Comparison of ENCODE assay signal across 8 cellular contexts in the genomic region with DNA sequence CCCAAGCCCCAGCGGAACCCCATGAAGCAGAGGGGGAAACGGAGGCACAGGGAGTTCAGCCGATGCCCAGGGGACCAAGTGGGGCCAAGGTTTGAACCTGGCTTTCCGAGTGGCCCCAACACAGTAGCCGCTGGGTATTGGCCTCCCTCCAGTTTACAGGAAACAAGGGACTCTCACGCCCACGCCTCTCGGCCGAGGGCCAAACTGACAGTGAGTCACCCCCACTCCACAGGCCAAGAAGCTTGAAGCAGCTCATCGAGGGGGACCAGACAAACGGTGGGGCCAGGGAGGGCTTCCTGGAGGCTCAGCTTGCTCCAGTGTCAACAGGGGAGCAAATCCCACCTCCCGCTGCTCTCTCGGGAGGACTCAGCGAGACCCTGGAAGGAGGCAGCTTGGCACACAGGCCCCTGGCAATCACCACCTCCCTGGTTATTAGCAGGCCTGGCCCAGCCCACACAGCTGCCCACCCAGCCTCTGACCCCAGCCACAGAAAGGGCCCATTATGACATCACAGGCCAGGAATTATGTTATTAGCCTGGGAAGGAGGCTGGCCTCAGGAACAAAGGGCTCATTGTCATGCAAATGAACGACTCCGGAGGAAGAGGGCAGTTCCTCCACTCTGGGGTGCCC. TPM values are rescaled to one million over a fixed set of nuclear protein-coding genes. Genes with fewer than 3 reads are reported as not detected.
DNase-seq lines count a peak whose midpoint lies in the region; ATAC-seq, FAIRE-seq and TF ChIP-seq lines count a peak whose summit lies in the region.

No MANE protein-coding gene starts in this region.

- H3K27ac ChIP-seq in duodenal mucosa (ENCODE audit: low read depth, low read length): peak overlapping the region; percentile 37
- peak overlapping the region; percentile 41 for H3K27ac ChIP-seq in HepG2 (ENCODE audit: extremely low read length, insufficient read depth, low read length)
- H3K27ac ChIP-seq in testis: peak overlapping the region; percentile 82 to 84

- WGBS in HepG2 (ENCODE audit: low lambda C conversion rate): 51% methylated on average over 5 of the region's 16 CpGs
- WGBS in testis, 2 donors: 41 to 42% methylated on average over 14 to 15 of the region's 16 CpGs

- peaks cover 2 to 10% of the 10 kb centered on the region in 2 donors for H3K36me3 ChIP-seq in duodenal mucosa (ENCODE audit: control insufficient read depth in 1 of 2, insufficient read depth in 2 of 2, low read length in 2 of 2)
- no peaks in the 10 kb centered on the region; a peak in 1 of 5 replicates for H3K36me3 ChIP-seq in HepG2 (replicated peaks in 1 of 2; ENCODE audit: control insufficient read depth in 1 of 2, insufficient read depth in 2 of 2, low read length in 2 of 2)
- H3K36me3 ChIP-seq in testis (ENCODE audit: low read depth, missing control alignments): no peaks in the 10 kb centered on the region

- TF ChIP-seq POLR2A in HepG2 (IDR thresholded peaks at IDR 0.05; ENCODE audit: insufficient read depth in 1 of 2, low read depth in 2 of 2, low read length in 2 of 2): no peak
- TF ChIP-seq POLR2A in testis (IDR thresholded peaks at IDR 0.05): no peak

- POLR2A ChIA-PET in HepG2 (lab: Yijun Ruan, JAX): no interaction called here

- in situ Hi-C loops in HepG2 (cut with HindIII; ENCODE audit: extremely low pct_ligation_motif_present, low pct_unique_long_range_greater_than_20kb): no loop called here

- TF ChIP-seq EP300 in HepG2 (IDR thresholded peaks at IDR 0.05; ENCODE audit: low read depth in 2 of 2, low read length in 2 of 2) (no peak), HepG2 (CRISPR knock-in tag; IDR thresholded peaks at IDR 0.05; ENCODE audit: borderline replicate concordance) (no peak)

- H3K27me3 ChIP-seq in duodenal mucosa (ENCODE audit: control insufficient read depth in 1 of 2, insufficient read depth in 2 of 2, low read length in 2 of 2): no peaks in the 10 kb centered on the region
- H3K27me3 ChIP-seq in HepG2 (ENCODE audit: control insufficient read depth in 1 of 2, insufficient read depth in 2 of 2, low read length in 2 of 2): no peaks in the 10 kb centered on the region
- H3K27me3 ChIP-seq in testis: no peaks in the 10 kb centered on the region

- no peak for TF ChIP-seq CTCF in HepG2 (CRISPR knock-in tag; IDR thresholded peaks at IDR 0.05)
- TF ChIP-seq CTCF in testis (IDR thresholded peaks at IDR 0.05): no peak

- H2AFZ ChIP-seq in HepG2 (ENCODE audit: low read length): no peak overlapping the region

- peaks cover 15% of the 10 kb centered on the region for H4K20me1 ChIP-seq in HepG2 (ENCODE audit: insufficient read depth, low read length)

- DNase-seq in DMS79 (lab: John Stamatoyannopoulos, UW) (peak; percentile 66), NCI-H748 (lab: John Stamatoyannopoulos, UW; ENCODE audit: unreplicated experiment) (peak; percentile 85), HepG2 (ENCODE audit: low spot score) (peak; percentile 76), testis (peak; percentile 91)
- DNase-seq in activated naive CD4-positive, alpha-beta T cell (lab: John Stamatoyannopoulos, UW): no peak
- no peak for DNase-seq in stimulated activated CD4-positive, alpha-beta T cell treated with anti-CD3 and anti-CD28 coated beads, Interleukin-1b, Interleukin-23, amount 100 ng/mL, for 48 hours

- no TSS peak for BruUV-seq in HepG2 (replicated peaks; lab: Mats Ljungman, UMichigan)

- H3K9ac ChIP-seq in duodenal mucosa (ENCODE audit: low read depth in 1 of 2, low read length in 2 of 2) (peak overlapping the region in 1 of 2 donors; percentile 22), HepG2 (ENCODE audit: insufficient read depth, low read depth, low read length) (peak overlapping the region; percentile 26; the same call in 1 of the 2 replicates)

- FAIRE-seq in HepG2 (lab: Jason Lieb, UNC): no peak

- CTCF ChIA-PET in HepG2 (lab: Yijun Ruan, JAX; ENCODE audit: low intra/inter-chr PET ratio, low total read pairs): no interaction called here

- H3K9me3 ChIP-seq in duodenal mucosa (ENCODE audit: control insufficient read depth in 1 of 2, low read length in 2 of 2): no peaks in the 10 kb centered on the region
- no peaks in the 10 kb centered on the region for H3K9me3 ChIP-seq in HepG2 (ENCODE audit: low read length)
- no peaks in the 10 kb centered on the region for H3K9me3 ChIP-seq in testis

- H3K79me2 ChIP-seq in HepG2 (ENCODE audit: insufficient read depth, low read length): peaks cover 31% of the 10 kb centered on the region

- no peak for TF ChIP-seq RAD21 in HepG2 (CRISPR knock-in tag; IDR thresholded peaks at IDR 0.05)

- peak overlapping the region; percentile 53 for H3K4me2 ChIP-seq in HepG2 (ENCODE audit: low read depth, low read length)

- no peak overlapping the region for H3K4me3 ChIP-seq in duodenal mucosa (ENCODE audit: low read depth in 1 of 2, low read length in 2 of 2)
- peak overlapping the region in 1 of 3 experiments; percentile 25; a peak in 1 of 6 replicates for H3K4me3 ChIP-seq in HepG2 (replicated peaks in 1 of 3; ENCODE audit: insufficient read depth in 1 of 3, low read depth in 2 of 3, low read length in 3 of 3)
- H3K4me3 ChIP-seq in testis: no peak overlapping the region

- H3K4me1 ChIP-seq in duodenal mucosa (ENCODE audit: control insufficient read depth in 1 of 2, insufficient read depth in 2 of 2, low read length in 2 of 2): peaks cover 55% of the 10 kb centered on the region in 2 donors
- peaks cover 63% of the 10 kb centered on the region for H3K4me1 ChIP-seq in HepG2 (ENCODE audit: insufficient read depth, low read length)
- H3K4me1 ChIP-seq in testis: peaks cover 85% of the 10 kb centered on the region

- no peak; the same call in 2 of the 3 replicates for ATAC-seq in HepG2
- no peak for ATAC-seq in HG03521 (IDR thresholded peaks at IDR 0.05; ENCODE audit: unreplicated experiment)

- intact Hi-C loops in HepG2 (cut with micrococcal nuclease; ENCODE audit: unreplicated experiment): loop anchor here (10.0 kb wide), 1 partner anchor 52 kb away; a partner anchor contains a TSS
- intact Hi-C loops in testis (cut with DNase I; ENCODE audit: low total_unique reads): no loop called here

TF ChIP-seq in HepG2, 621 proteins besides CTCF, POLR2A, EP300 and RAD21 (continues in another document):
- TF ChIP-seq, protein P1, sequence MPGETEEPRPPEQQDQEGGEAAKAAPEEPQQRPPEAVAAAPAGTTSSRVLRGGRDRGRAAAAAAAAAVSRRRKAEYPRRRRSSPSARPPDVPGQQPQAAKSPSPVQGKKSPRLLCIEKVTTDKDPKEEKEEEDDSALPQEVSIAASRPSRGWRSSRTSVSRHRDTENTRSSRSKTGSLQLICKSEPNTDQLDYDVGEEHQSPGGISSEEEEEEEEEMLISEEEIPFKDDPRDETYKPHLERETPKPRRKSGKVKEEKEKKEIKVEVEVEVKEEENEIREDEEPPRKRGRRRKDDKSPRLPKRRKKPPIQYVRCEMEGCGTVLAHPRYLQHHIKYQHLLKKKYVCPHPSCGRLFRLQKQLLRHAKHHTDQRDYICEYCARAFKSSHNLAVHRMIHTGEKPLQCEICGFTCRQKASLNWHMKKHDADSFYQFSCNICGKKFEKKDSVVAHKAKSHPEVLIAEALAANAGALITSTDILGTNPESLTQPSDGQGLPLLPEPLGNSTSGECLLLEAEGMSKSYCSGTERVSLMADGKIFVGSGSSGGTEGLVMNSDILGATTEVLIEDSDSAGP (CRISPR knock-in tag; IDR thresholded peaks at IDR 0.05; ENCODE audit: borderline replicate concordance): peak; percentile 18; the same call in 1 of the 2 replicates
- peak; percentile 42 for TF ChIP-seq ZFX (CRISPR knock-in tag; IDR thresholded peaks at IDR 0.05; ENCODE audit: low read depth)
- TF ChIP-seq FOSL2 (CRISPR knock-in tag; IDR thresholded peaks at IDR 0.05): peak; percentile 85
- peak; percentile 71 for TF ChIP-seq RBM22 (optimal IDR thresholded peaks at IDR 0.05; ENCODE audit: low read length)
- peak; percentile 24; the same call in 1 of the 2 replicates for TF ChIP-seq SAP130 (CRISPR knock-in tag; IDR thresholded peaks at IDR 0.05; ENCODE audit: low read depth)
- TF ChIP-seq SP140L (CRISPR knock-in tag; IDR thresholded peaks at IDR 0.05; ENCODE audit: borderline replicate concordance): no peak
- peak; percentile 10; the same call in 1 of the 2 replicates for TF ChIP-seq HOXA3 (CRISPR knock-in tag; IDR thresholded peaks at IDR 0.05)
- TF ChIP-seq NR2C2 (CRISPR knock-in tag; IDR thresholded peaks at IDR 0.05; ENCODE audit: borderline replicate concordance): peak; percentile 28; the same call in 1 of the 2 replicates
- no peak for TF ChIP-seq ATF7 (IDR thresholded peaks at IDR 0.05)
- 0 out of 2 replicates have a peak, but pooled peaks have one; percentile 32 for TF ChIP-seq ATF7 (CRISPR knock-in tag; IDR thresholded peaks at IDR 0.05)
- peak; percentile 51; the same call in 1 of the 2 replicates for TF ChIP-seq ZBTB21 (CRISPR knock-in tag; IDR thresholded peaks at IDR 0.05)

RNA-seq across cellular contexts. Expression of a gene that starts 54.6 kb away (rescaled TPM):
- total RNA-seq in HepG2 (2016; rRNA removed; fragmentation: Illumina TruSeq; extraction: Trizol): 5.7 and 6.1 TPM in 2 replicates
- 10.5 and 12.4 TPM in 2 replicates for total RNA-seq in HepG2 (2016; cell fraction: cytosol; rRNA removed; fragmentation: Illumina TruSeq; extraction: Trizol; ENCODE audit: low read depth)
- 5.6 and 7.1 TPM in 2 replicates for total RNA-seq in HepG2 (2016; cell fraction: insoluble cytoplasmic fraction; rRNA removed; fragmentation: Illumina TruSeq; extraction: Trizol)
- 15.2 and 16.6 TPM in 2 replicates for total RNA-seq in HepG2 (2016; cell fraction: membrane; rRNA removed; fragmentation: Illumina TruSeq; extraction: Trizol)
- 12.4 and 13.1 TPM in 2 replicates for total RNA-seq in HepG2 (2016; cell fraction: nucleus; rRNA removed; fragmentation: Illumina TruSeq; extraction: Trizol)
- polyA plus RNA-seq in HepG2 (2011; rRNA removed): 4.5 and 4.8 TPM in 2 replicates
- polyA plus RNA-seq in HepG2 (2011; cell fraction: cytosol; rRNA removed): 2.8 and 4.1 TPM in 2 replicates
- polyA plus RNA-seq in HepG2 (2011; cell fraction: nucleus; rRNA removed): 30.4 and 39.4 TPM in 2 replicates
- polyA plus RNA-seq in HepG2 (2012): 32.8 and 41.1 TPM in 2 replicates
- 2.8 and 3.1 TPM in 2 replicates for polyA plus RNA-seq in HepG2 (2016; cell fraction: cytosol; fragmentation: Illumina TruSeq; extraction: Trizol; ENCODE audit: low read depth)
- 17.3 and 24.8 TPM in 2 replicates for polyA plus RNA-seq in HepG2 (2016; cell fraction: insoluble cytoplasmic fraction; fragmentation: Illumina TruSeq; extraction: Trizol; ENCODE audit: low read depth)
- 7.1 and 8.9 TPM in 2 replicates for polyA plus RNA-seq in HepG2 (2016; cell fraction: membrane; fragmentation: Illumina TruSeq; extraction: Trizol; ENCODE audit: low read depth)
- polyA plus RNA-seq in HepG2 (2016; cell fraction: nucleus; fragmentation: Illumina TruSeq; extraction: Trizol; ENCODE audit: insufficient read depth, low read depth): 43.0 and 54.1 TPM in 2 replicates
- polyA minus RNA-seq in HepG2 (2011; rRNA and poly(A)+ RNA removed; ENCODE audit: low replicate concordance): 21.9 and 23.2 TPM in 2 replicates
- polyA minus RNA-seq in HepG2 (2011; cell fraction: cytosol; rRNA and poly(A)+ RNA removed): 16.5 and 17.0 TPM in 2 replicates
- 20.9 and 22.6 TPM in 2 replicates for polyA minus RNA-seq in HepG2 (2011; cell fraction: nucleus; rRNA and poly(A)+ RNA removed)
- total RNA-seq in testis: 100 to 1,000 TPM; 212 TPM
- polyA plus RNA-seq in testis (ENCODE audit: insufficient read depth, low read depth, low replicate concordance): 62.6 TPM

Comparison
In these comparisons a context has a peak if more than half of its experiments do, and no peak if none do; other contexts are left out.
1. DNase-seq: peak in DMS79 (single experiment), NCI-H748 (single experiment), HepG2 (single experiment) and testis (single experiment); none in activated naive CD4-positive, alpha-beta T cell (0 of 4) and stimulated activated CD4-positive, alpha-beta T cell treated with anti-CD3 and anti-CD28 coated beads, Interleukin-1b, Interleukin-23, amount 100 ng/mL, for 48 hours (single experiment).
2. RNA of a gene that starts 54.6 kb away (total RNA-seq): 212 TPM in testis; 5.6 to 16.6 TPM in HepG2; every median in the first group is over 10 times any median in the second.
3. Peak in every context shown above with its lines, with median percentiles within 50 percentile points of each other: H3K27ac ChIP-seq.